In genomic region chr1:12174789-12175455, GRCh38 we compare ENCODE assay signal across 10 cellular contexts. TPM values are rescaled to one million over a fixed set of nuclear protein-coding genes. Genes with fewer than 3 reads are reported as not detected.
DNase-seq lines count a peak whose midpoint lies in the region; ATAC-seq and TF ChIP-seq lines count a peak whose summit lies in the region.
"Had no signal": no experiment of that assay in that cellular context is flagged by ENCODE, and none has a peak within 500 bp of the region (broad histone marks: within the 10 kb centered on the region; RNA-seq: fewer than 3 reads in every experiment).

No MANE protein-coding gene starts in this region.

- H3K9ac ChIP-seq in liver (ENCODE audit: low read depth in 1 of 2, low read length in 2 of 2), result peak overlapping the region in 1 of 2 donors; percentile 44
- no peak overlapping the region for H3K9ac ChIP-seq in stomach smooth muscle (ENCODE audit: low read length in 2 of 2)

- peaks cover 14% of the 10 kb centered on the region for H3K36me3 Mint-ChIP-seq in T-cell

- no peaks in the 10 kb centered on the region for H3K9me3 ChIP-seq in liver (ENCODE audit: control insufficient read depth in 4 of 4, low read length in 3 of 4)
- H3K9me3 ChIP-seq in stomach smooth muscle (ENCODE audit: control insufficient read depth in 2 of 2, low read length in 2 of 2), result peaks cover 0 to 3% of the 10 kb centered on the region in 2 donors

- POLR2A ChIA-PET in T-cell (lab: Charles Lee), result interaction anchor here in 1 of 2 donors (0.6 kb wide), 1 partner anchor 27 kb away, joined by 3 read pairs; no protein-coding TSS in a partner anchor

- H3K4me1 ChIP-seq in liver (ENCODE audit: control insufficient read depth in 4 of 4, insufficient read depth in 4 of 4, low read length in 3 of 4) (peaks cover 8 to 74% (median 37%) of the 10 kb centered on the region in 4 donors), stomach smooth muscle (ENCODE audit: control insufficient read depth, insufficient read depth, low read length) (peaks cover 45% of the 10 kb centered on the region)

- 75% methylated on average over 16 of the region's 16 CpGs for WGBS in liver

- DNase-seq in T-cell (no peak), caudate nucleus (lab: John Stamatoyannopoulos, UW) (peak in 3 of 61 donors; percentile 19 to 62 (median 19)), NCI-H510A (lab: John Stamatoyannopoulos, UW) (no peak), NCI-H2081 treated with DMSO at 0.1 percent for 48 hours (lab: John Stamatoyannopoulos, UW) (no peak), HPDE6-E6E7 (ENCODE audit: extremely low spot score) (no peak)
- DNase-seq: activated CD4-positive, CD25-positive, alpha-beta regulatory T cell; cortex of kidney; NCI-H526 treated with DMSO at 0.1 percent for 48 hours had no signal

- CTCF ChIA-PET in T-cell (lab: Charles Lee), result no interaction called here

- H3K4me3 Mint-ChIP-seq in T-cell, result peak overlapping the region; percentile 34 to 92 (median 39)

- ATAC-seq in T-cell (replicated peaks in 1 of 4), result no peak

- TF ChIP-seq CTCF in liver (IDR thresholded peaks at IDR 0.05; ENCODE audit: low read depth, low read length, missing input control), result no peak

- peaks cover 84 to 95% (median 95%) of the 10 kb centered on the region in 3 donors for H3K4me1 Mint-ChIP-seq in T-cell

- H3K27ac ChIP-seq in caudate nucleus (ENCODE audit: low read depth, low read length), result peak overlapping the region; percentile 70
- peak overlapping the region; percentile 74 to 76 for H3K27ac ChIP-seq in liver (ENCODE audit: low read depth in 1 of 2, low read length in 2 of 2)
- H3K27ac ChIP-seq in stomach smooth muscle (ENCODE audit: low read length), result peak overlapping the region; percentile 55

- peaks cover 0 to 4% (median 0%) of the 10 kb centered on the region in 3 donors for H3K9me3 Mint-ChIP-seq in T-cell

- H3K36me3 ChIP-seq in liver (ENCODE audit: control insufficient read depth in 4 of 4, insufficient read depth in 3 of 4, low read depth in 1 of 4, low read length in 3 of 4) (no peaks in the 10 kb centered on the region), stomach smooth muscle (ENCODE audit: control insufficient read depth in 2 of 2, insufficient read depth in 2 of 2, low read length in 2 of 2) (no peaks in the 10 kb centered on the region)

- H3K27me3 Mint-ChIP-seq in T-cell, result no peaks in the 10 kb centered on the region

- no peak for TF ChIP-seq RAD21 in liver (IDR thresholded peaks at IDR 0.05)

- H3K27ac Mint-ChIP-seq in T-cell, result peak overlapping the region; percentile 90 to 96

- H3K27me3 ChIP-seq in liver (ENCODE audit: control insufficient read depth in 4 of 4, insufficient read depth in 4 of 4, low read length in 3 of 4), result no peaks in the 10 kb centered on the region
- H3K27me3 ChIP-seq in stomach smooth muscle (ENCODE audit: control insufficient read depth in 1 of 2, insufficient read depth in 2 of 2, low read length in 2 of 2), result no peaks in the 10 kb centered on the region

- H3K4me3 ChIP-seq in liver (ENCODE audit: low read depth in 1 of 3, low read length in 3 of 3) (no peak overlapping the region), stomach smooth muscle (ENCODE audit: low read length in 2 of 2) (no peak overlapping the region)

TF ChIP-seq in liver, 16 proteins besides CTCF, POLR2A, EP300 and RAD21:
- TF ChIP-seq EGR1 (IDR thresholded peaks at IDR 0.05; ENCODE audit: low read depth in 2 of 2), result no peak
- TF ChIP-seq ZBTB33 (IDR thresholded peaks at IDR 0.05), result no peak
- TF ChIP-seq NR2F2 (IDR thresholded peaks at IDR 0.05), result peak; percentile 94
- no peak for TF ChIP-seq FOXA1 (IDR thresholded peaks at IDR 0.05)
- no peak for TF ChIP-seq YY1 (IDR thresholded peaks at IDR 0.05)
- TF ChIP-seq REST (IDR thresholded peaks at IDR 0.05), result no peak
- no peak for TF ChIP-seq TAF1 (conservative IDR thresholded peaks at IDR 0.05)
- TF ChIP-seq RXRA (IDR thresholded peaks at IDR 0.05), result peak; percentile 5 to 25
- TF ChIP-seq SP1 (IDR thresholded peaks at IDR 0.05), result no peak
- no peak for TF ChIP-seq FOXA2 (IDR thresholded peaks at IDR 0.05)
- TF ChIP-seq ATF3 (IDR thresholded peaks at IDR 0.05), result no peak
- TF ChIP-seq, protein P1, sequence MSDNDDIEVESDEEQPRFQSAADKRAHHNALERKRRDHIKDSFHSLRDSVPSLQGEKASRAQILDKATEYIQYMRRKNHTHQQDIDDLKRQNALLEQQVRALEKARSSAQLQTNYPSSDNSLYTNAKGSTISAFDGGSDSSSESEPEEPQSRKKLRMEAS (IDR thresholded peaks at IDR 0.05), result no peak

RNA-seq across cellular contexts. Expression of gene TNFRSF1B, which starts 8.1 kb away (rescaled TPM):
- total RNA-seq in T-cell (100 to 1,000 TPM in 2 of 5 donors, 10 to 100 TPM in 3; 55.0 to 130 (median 99.6) TPM), liver (10 to 100 TPM; 16.0 to 16.9 TPM)
- 10 to 100 TPM in 1 of 2 donors, 1 to 10 TPM in 1; 7.2 to 19.6 TPM for polyA plus RNA-seq in liver

RNA-seq across cellular contexts. Expression of gene VPS13D, which starts 54.9 kb away (rescaled TPM):
- total RNA-seq in T-cell (10 to 100 TPM; 73.5 to 85.9 (median 75.8) TPM), liver (10 to 100 TPM; 14.5 to 68.3 TPM)
- polyA plus RNA-seq in liver, result 10 to 100 TPM; 10.2 to 10.7 TPM
